ENCODE assay signal across 20 cellular contexts in genomic region chr5:33143405-33144123, GRCh38.
DNase-seq lines count a peak whose midpoint lies in the region; ATAC-seq, FAIRE-seq and TF ChIP-seq lines count a peak whose summit lies in the region.
"Had no signal": no experiment of that assay in that cellular context is flagged by ENCODE, and none has a peak within 500 bp of the region (broad histone marks: within the 10 kb centered on the region; RNA-seq: fewer than 3 reads in every experiment).

No MANE protein-coding gene starts in this region.

- no peak overlapping the region for H3K27ac Mint-ChIP-seq in naive thymus-derived CD8-positive, alpha-beta T cell
- H3K27ac Mint-ChIP-seq in T-helper 17 cell = no peak overlapping the region
- H3K27ac Mint-ChIP-seq: CD4-positive, CD25-positive, alpha-beta regulatory T cell; CD8-positive, alpha-beta T cell had no signal

- H3K9me3 ChIP-seq in HepG2 (ENCODE audit: low read length) (no peaks in the 10 kb centered on the region), right lobe of liver (no peaks in the 10 kb centered on the region), T-helper 17 cell (ENCODE audit: control insufficient read depth, low read length, poor library complexity, severe bottlenecking) (no peaks in the 10 kb centered on the region)

- no peaks in the 10 kb centered on the region for H3K36me3 ChIP-seq in HepG2 (replicated peaks in 1 of 2; ENCODE audit: control insufficient read depth in 1 of 2, insufficient read depth in 2 of 2, low read length in 2 of 2)
- H3K36me3 ChIP-seq in right lobe of liver = no peaks in the 10 kb centered on the region
- H3K36me3 ChIP-seq in bronchial epithelial cell (ENCODE audit: control insufficient read depth, insufficient read depth, low read length) = no peaks in the 10 kb centered on the region

- H3K27me3 ChIP-seq in HepG2 (ENCODE audit: control insufficient read depth in 1 of 2, insufficient read depth in 2 of 2, low read length in 2 of 2) (no peaks in the 10 kb centered on the region), right lobe of liver (no peaks in the 10 kb centered on the region), bronchial epithelial cell (ENCODE audit: control insufficient read depth, insufficient read depth, low read length) (no peaks in the 10 kb centered on the region)

- H2AFZ ChIP-seq in HepG2 (ENCODE audit: low read length) = no peak overlapping the region

- WGBS in HepG2 (ENCODE audit: low lambda C conversion rate) = 5% methylated on average over 4 of the region's 4 CpGs
- 77% methylated on average over 4 of the region's 4 CpGs for WGBS in right lobe of liver (ENCODE audit: insufficient coverage, low coverage, low lambda C conversion rate, missing lambda C conversion rate)

- in situ Hi-C loops in HepG2 (cut with HindIII; ENCODE audit: extremely low pct_ligation_motif_present, low pct_unique_long_range_greater_than_20kb) = no loop called here

- FAIRE-seq in HepG2 (lab: Jason Lieb, UNC) (no peak), bronchial epithelial cell (lab: Jason Lieb, UNC) (no peak)
- FAIRE-seq: G401.6, GM12892 had no signal

- H4K20me1 ChIP-seq in HepG2 (ENCODE audit: insufficient read depth, low read length) = no peaks in the 10 kb centered on the region

- no peaks in the 10 kb centered on the region for H3K79me2 ChIP-seq in HepG2 (ENCODE audit: insufficient read depth, low read length)

- peaks cover 0 to 28% (median 15%) of the 10 kb centered on the region in 9 donors for H3K9me3 Mint-ChIP-seq in naive thymus-derived CD8-positive, alpha-beta T cell

- H3K4me1 Mint-ChIP-seq in naive thymus-derived CD8-positive, alpha-beta T cell = peaks cover 0 to 1% (median 0%) of the 10 kb centered on the region in 4 donors
- H3K4me1 Mint-ChIP-seq in T-helper 17 cell = no peaks in the 10 kb centered on the region
- H3K4me1 Mint-ChIP-seq: CD4-positive, CD25-positive, alpha-beta regulatory T cell had no signal

- no peak overlapping the region for H3K4me2 ChIP-seq in HepG2 (ENCODE audit: low read depth, low read length)

- H3K27ac ChIP-seq in HepG2 (ENCODE audit: extremely low read length, insufficient read depth, low read length) (no peak overlapping the region), right lobe of liver (no peak overlapping the region)
- H3K27ac ChIP-seq: C4-2B had no signal

- ATAC-seq in HepG2 = no peak
- no peak for ATAC-seq in right lobe of liver
- ATAC-seq in esophagus mucosa = peak; percentile 40
- no peak for ATAC-seq in GM19463 (IDR thresholded peaks at IDR 0.05; ENCODE audit: unreplicated experiment)
- no peak for ATAC-seq in naive thymus-derived CD8-positive, alpha-beta T cell
- ATAC-seq in T-helper 17 cell = no peak
- ATAC-seq: CD8-positive, alpha-beta T cell had no signal

- BruUV-seq in HepG2 (replicated peaks; lab: Mats Ljungman, UMichigan) = no TSS peak

- DNase-seq in HepG2 (ENCODE audit: low spot score) = no peak
- no peak for DNase-seq in right lobe of liver
- DNase-seq in OCI-M1 (lab: John Stamatoyannopoulos, UW) = peak; percentile 9
- DNase-seq in bronchial epithelial cell (ENCODE audit: low read depth) = peak; percentile 79
- DNase-seq in naive thymus-derived CD8-positive, alpha-beta T cell = no peak
- DNase-seq in T-helper 17 cell = no peak
- DNase-seq: 8988T; Caco-2; CD4-positive, CD25-positive, alpha-beta regulatory T cell; CD8-positive, alpha-beta T cell; DMS153; DND-41; GOT3; H7; HCEC 1CT had no signal

- intact Hi-C loops in HepG2 (cut with micrococcal nuclease; ENCODE audit: unreplicated experiment) = no loop called here
- intact Hi-C loops in right lobe of liver (cut with DNase I) = no loop called here

- no peak overlapping the region for H3K4me3 Mint-ChIP-seq in naive thymus-derived CD8-positive, alpha-beta T cell
- H3K4me3 Mint-ChIP-seq in T-helper 17 cell = no peak overlapping the region
- H3K4me3 Mint-ChIP-seq: CD4-positive, CD25-positive, alpha-beta regulatory T cell; CD8-positive, alpha-beta T cell had no signal

- TF ChIP-seq RAD21 in HepG2 (CRISPR knock-in tag; IDR thresholded peaks at IDR 0.05) = no peak

- no peaks in the 10 kb centered on the region for H3K27me3 Mint-ChIP-seq in naive thymus-derived CD8-positive, alpha-beta T cell
- no peaks in the 10 kb centered on the region for H3K27me3 Mint-ChIP-seq in T-helper 17 cell
- H3K27me3 Mint-ChIP-seq: CD4-positive, CD25-positive, alpha-beta regulatory T cell had no signal

- TF ChIP-seq CTCF in HepG2 (CRISPR knock-in tag; IDR thresholded peaks at IDR 0.05) = no peak
- TF ChIP-seq CTCF in right lobe of liver (IDR thresholded peaks at IDR 0.05) = no peak
- no peak for TF ChIP-seq CTCF in bronchial epithelial cell (IDR thresholded peaks at IDR 0.05; ENCODE audit: insufficient read depth, low read length, severe bottlenecking)

- H3K4me1 ChIP-seq in HepG2 (ENCODE audit: insufficient read depth, low read length) = no peaks in the 10 kb centered on the region
- peaks cover 0 to 6% (median 3%) of the 10 kb centered on the region in 4 donors for H3K4me1 ChIP-seq in right lobe of liver
- H3K4me1 ChIP-seq: Caco-2 had no signal

- H3K9ac ChIP-seq in HepG2 (ENCODE audit: insufficient read depth, low read depth, low read length) = no peak overlapping the region

- H3K4me3 ChIP-seq in HepG2 (replicated peaks in 1 of 3; ENCODE audit: insufficient read depth in 1 of 3, low read depth in 2 of 3, low read length in 3 of 3) = no peak overlapping the region
- no peak overlapping the region for H3K4me3 ChIP-seq in right lobe of liver
- H3K4me3 ChIP-seq in bronchial epithelial cell (ENCODE audit: low read depth, low read length) = no peak overlapping the region

- POLR2A ChIA-PET in HepG2 (lab: Yijun Ruan, JAX) = no interaction called here
- POLR2A ChIA-PET in naive thymus-derived CD8-positive, alpha-beta T cell (lab: Charles Lee) = no interaction called here

- no peaks in the 10 kb centered on the region for H3K36me3 Mint-ChIP-seq in naive thymus-derived CD8-positive, alpha-beta T cell
- no peaks in the 10 kb centered on the region for H3K36me3 Mint-ChIP-seq in T-helper 17 cell (ENCODE audit: low read depth)
- H3K36me3 Mint-ChIP-seq: CD4-positive, CD25-positive, alpha-beta regulatory T cell; CD8-positive, alpha-beta T cell had no signal

- CTCF ChIA-PET in HepG2 (lab: Yijun Ruan, JAX; ENCODE audit: low intra/inter-chr PET ratio, low total read pairs) = no interaction called here

- TF ChIP-seq POLR2A in HepG2 (IDR thresholded peaks at IDR 0.05; ENCODE audit: insufficient read depth in 1 of 2, low read depth in 2 of 2, low read length in 2 of 2) (no peak), right lobe of liver (IDR thresholded peaks at IDR 0.05) (no peak)

- TF ChIP-seq EP300 in HepG2 (IDR thresholded peaks at IDR 0.05; ENCODE audit: low read depth in 2 of 2, low read length in 2 of 2) (no peak), HepG2 (CRISPR knock-in tag; IDR thresholded peaks at IDR 0.05; ENCODE audit: borderline replicate concordance) (no peak)

TF ChIP-seq in HepG2, 621 proteins besides CTCF, POLR2A, EP300 and RAD21 (continues in another document):
- TF ChIP-seq CEBPB (IDR thresholded peaks at IDR 0.05; ENCODE audit: borderline replicate concordance, low read depth, low read length) (peak; percentile 28; the same call in 1 of the 2 replicates), HOXA9 (CRISPR knock-in tag; IDR thresholded peaks at IDR 0.05; ENCODE audit: borderline replicate concordance) (no peak), ZNF737 (CRISPR knock-in tag; IDR thresholded peaks at IDR 0.05; ENCODE audit: borderline replicate concordance) (no peak), ZNF761 (CRISPR knock-in tag; conservative IDR thresholded peaks at IDR 0.05) (no peak), THYN1 (CRISPR knock-in tag; IDR thresholded peaks at IDR 0.05; ENCODE audit: borderline replicate concordance, low read depth) (no peak), ZNF468 (CRISPR knock-in tag; IDR thresholded peaks at IDR 0.05) (no peak), HOXA3 (CRISPR knock-in tag; IDR thresholded peaks at IDR 0.05) (no peak), ATF7 (IDR thresholded peaks at IDR 0.05) (peak; percentile 68), ATF7 (CRISPR knock-in tag; IDR thresholded peaks at IDR 0.05) (no peak), CREB1 (IDR thresholded peaks at IDR 0.05) (peak; percentile 61; the same call in 1 of the 2 replicates), CREB1 (CRISPR knock-in tag; IDR thresholded peaks at IDR 0.05) (no peak)
- TF ChIP-seq, protein P1, sequence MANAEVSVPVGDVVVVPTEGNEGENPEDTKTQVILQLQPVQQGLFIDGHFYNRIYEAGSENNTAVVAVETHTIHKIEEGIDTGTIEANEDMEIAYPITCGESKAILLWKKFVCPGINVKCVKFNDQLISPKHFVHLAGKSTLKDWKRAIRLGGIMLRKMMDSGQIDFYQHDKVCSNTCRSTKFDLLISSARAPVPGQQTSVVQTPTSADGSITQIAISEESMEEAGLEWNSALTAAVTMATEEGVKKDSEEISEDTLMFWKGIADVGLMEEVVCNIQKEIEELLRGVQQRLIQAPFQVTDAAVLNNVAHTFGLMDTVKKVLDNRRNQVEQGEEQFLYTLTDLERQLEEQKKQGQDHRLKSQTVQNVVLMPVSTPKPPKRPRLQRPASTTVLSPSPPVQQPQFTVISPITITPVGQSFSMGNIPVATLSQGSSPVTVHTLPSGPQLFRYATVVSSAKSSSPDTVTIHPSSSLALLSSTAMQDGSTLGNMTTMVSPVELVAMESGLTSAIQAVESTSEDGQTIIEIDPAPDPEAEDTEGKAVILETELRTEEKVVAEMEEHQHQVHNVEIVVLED (CRISPR knock-in tag; IDR thresholded peaks at IDR 0.05; ENCODE audit: borderline replicate concordance) = no peak

Comparison
In these comparisons a context has a peak if more than half of its experiments do, and no peak if none do; other contexts are left out.
1. DNase-seq: peak in OCI-M1 (single experiment) and bronchial epithelial cell (single experiment); none in HepG2 (single experiment), right lobe of liver (0 of 3), naive thymus-derived CD8-positive, alpha-beta T cell (0 of 10) and T-helper 17 cell (0 of 3).